Comparison of ENCODE assay signal across 8 cellular contexts in the genomic region with DNA sequence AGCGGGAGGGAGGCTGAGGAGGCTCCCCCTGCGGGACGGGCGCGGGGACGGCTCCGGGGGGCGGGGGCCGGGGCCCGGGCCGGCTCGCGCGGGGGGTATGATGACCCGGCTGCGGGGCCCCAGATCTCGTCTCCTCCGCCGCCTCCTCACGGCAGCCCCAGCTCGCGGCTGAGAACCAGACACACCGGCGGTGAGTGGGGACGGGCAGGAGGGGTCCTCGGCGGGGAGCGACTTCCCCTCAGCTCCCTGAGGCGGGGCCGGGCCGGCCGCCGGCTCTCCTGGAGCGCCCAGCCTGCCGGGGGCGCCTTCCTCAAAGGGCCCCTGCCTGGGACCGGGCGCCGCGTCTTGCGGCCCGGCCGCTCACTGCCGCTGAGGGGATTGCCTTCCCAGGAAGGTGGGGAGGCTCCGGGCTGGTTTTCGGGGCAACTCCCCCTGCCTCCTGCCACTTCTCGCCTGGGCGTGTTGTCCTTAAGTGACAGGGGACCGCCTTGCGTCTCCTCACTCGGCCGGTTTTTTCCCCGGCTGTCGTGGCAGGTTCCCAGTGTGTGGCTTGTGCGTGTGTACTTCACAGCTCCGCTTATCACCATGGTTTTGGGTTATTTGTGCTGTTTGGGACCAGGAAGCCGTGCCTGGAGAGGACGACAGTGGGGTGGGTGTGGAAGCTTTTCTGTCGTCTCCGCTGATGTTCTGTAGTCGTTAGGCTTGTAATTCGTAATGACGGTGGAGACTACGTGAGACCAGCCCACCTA. TPM values are rescaled to one million over a fixed set of nuclear protein-coding genes. Genes with fewer than 3 reads are reported as not detected.
DNase-seq lines count a peak whose midpoint lies in the region; ATAC-seq and TF ChIP-seq lines count a peak whose summit lies in the region.

No MANE protein-coding gene starts in this region.

- no peaks in the 10 kb centered on the region for H3K36me3 ChIP-seq in brain microvascular endothelial cell (replicated peaks)

- H3K4me3 ChIP-seq in brain microvascular endothelial cell (ENCODE audit: low read depth, low read length) = peak overlapping the region; percentile 95

- TF ChIP-seq CTCF in VCaP (conservative IDR thresholded peaks at IDR 0.05) = peak; percentile 18; the same call in 1 of the 2 replicates
- TF ChIP-seq CTCF in brain microvascular endothelial cell (IDR thresholded peaks at IDR 0.05; ENCODE audit: low read depth, low read length, missing control alignments) = no peak

- H3K27ac ChIP-seq in VCaP (peak overlapping the region; percentile 83), brain microvascular endothelial cell (peak overlapping the region; percentile 87)

- no peaks in the 10 kb centered on the region for H3K27me3 ChIP-seq in brain microvascular endothelial cell (replicated peaks)

- DNase-seq in COLO668 (lab: John Stamatoyannopoulos, UW; ENCODE audit: unreplicated experiment) (peak; percentile 66), brain microvascular endothelial cell (peak; percentile 22), islet precursor cell (peak; percentile 71), mesenteric fat pad (ENCODE audit: low spot score) (no peak)
- DNase-seq in stimulated activated CD4-positive, alpha-beta T cell treated with anti-CD3 and anti-CD28 coated beads, Interleukin-15, amount 100 ng/mL, for 48 hours (ENCODE audit: low read depth in 2 of 2) = peak; percentile 33 to 45

- ATAC-seq in GM19438 (IDR thresholded peaks at IDR 0.05; ENCODE audit: low read depth, unreplicated experiment) (peak; percentile 44), HG03565 (IDR thresholded peaks at IDR 0.05; ENCODE audit: unreplicated experiment) (peak; percentile 15)

- in situ Hi-C loops in brain microvascular endothelial cell (cut with HindIII; ENCODE audit: low pct_ligation_motif_present, low sequenced_read_pairs) = no loop called here

RNA-seq across cellular contexts. Expression of gene HIPK1, which starts 0.8 kb away (rescaled TPM):
- total RNA-seq in mesenteric fat pad = 78.9 TPM

RNA-seq across cellular contexts. Expression of gene DCLRE1B, which starts 24.8 kb away (rescaled TPM):
- total RNA-seq in mesenteric fat pad = 5.8 TPM

RNA-seq across cellular contexts. Expression of gene AP4B1, which starts 25.3 kb away (rescaled TPM):
- total RNA-seq in mesenteric fat pad = 8.5 TPM

RNA-seq across cellular contexts. Expression of gene BCL2L15, which starts 42.5 kb away (rescaled TPM):
- total RNA-seq in mesenteric fat pad = 0.87 TPM

RNA-seq across cellular contexts. Expression of gene OLFML3, which starts 49.4 kb away (rescaled TPM):
- 44.3 TPM for total RNA-seq in mesenteric fat pad
